1 cellular context compared by ENCODE assay signal in genomic region chr19:58475714-58476497, GRCh38.
TF ChIP-seq lines count a peak whose summit lies in the region.

Gene ZNF446 (plus strand): TSS chr19:58476352. CDS start chr19:58477219, 867 bp downstream.

TF ChIP-seq in HepG2, 621 proteins besides CTCF, POLR2A, EP300 and RAD21 (continued from another document and continues in another):
- TF ChIP-seq ARID3A (IDR thresholded peaks at IDR 0.05; ENCODE audit: low read depth, low read length) (0 out of 2 replicates have a peak, but pooled peaks have one; percentile 10), SALL2 (CRISPR knock-in tag; IDR thresholded peaks at IDR 0.05) (peak; percentile 40), ASH2L (IDR thresholded peaks at IDR 0.05; ENCODE audit: insufficient read length, low read depth, low read length) (peak; percentile 45), ZNF580 (CRISPR knock-in tag; IDR thresholded peaks at IDR 0.05; ENCODE audit: borderline replicate concordance, low read depth) (0 out of 2 replicates have a peak, but pooled peaks have one; percentile 50), RFXANK (CRISPR knock-in tag; IDR thresholded peaks at IDR 0.05) (peak; percentile 55; the same call in 1 of the 2 replicates), ZNF274 (CRISPR knock-in tag; IDR thresholded peaks at IDR 0.05) (peak; percentile 72; the same call in 1 of the 2 replicates), FOSL2 (CRISPR knock-in tag; IDR thresholded peaks at IDR 0.05) (peak; percentile 46), ZNF143 (CRISPR knock-in tag; IDR thresholded peaks at IDR 0.05) (peak; percentile 95), ZNF567 (CRISPR knock-in tag; IDR thresholded peaks at IDR 0.05; ENCODE audit: borderline replicate concordance) (peak; percentile 83; the same call in 1 of the 2 replicates), ZNF17 (CRISPR knock-in tag; IDR thresholded peaks at IDR 0.05) (no peak), TRIM22 (IDR thresholded peaks at IDR 0.05) (no peak), MAFF (IDR thresholded peaks at IDR 0.05; ENCODE audit: low read depth, low read length) (no peak), MTERF4 (CRISPR knock-in tag; IDR thresholded peaks at IDR 0.05) (no peak; the same call in 1 of the 2 replicates), YY1 (IDR thresholded peaks at IDR 0.05; ENCODE audit: insufficient read depth, insufficient replicate concordance, low read depth, low read length) (peak; percentile 59), FOSL1 (CRISPR knock-in tag; IDR thresholded peaks at IDR 0.05; ENCODE audit: borderline replicate concordance) (no peak), ZNF629 (CRISPR knock-in tag; conservative IDR thresholded peaks at IDR 0.05) (peak; percentile 65), HOXA3 (CRISPR knock-in tag; IDR thresholded peaks at IDR 0.05) (peak; percentile 5), E2F5 (CRISPR knock-in tag; conservative IDR thresholded peaks at IDR 0.05) (no peak), ZNF564 (CRISPR knock-in tag; IDR thresholded peaks at IDR 0.05) (peak; percentile 69; the same call in 1 of the 2 replicates), TFDP1 (CRISPR knock-in tag; IDR thresholded peaks at IDR 0.05; ENCODE audit: borderline replicate concordance) (peak; percentile 61; the same call in 1 of the 2 replicates), ZNF136 (CRISPR knock-in tag; IDR thresholded peaks at IDR 0.05; ENCODE audit: low read depth) (peak; percentile 86; the same call in 1 of the 2 replicates), FIP1L1 (IDR thresholded peaks at IDR 0.05; ENCODE audit: borderline replicate concordance, insufficient read depth, low read depth, low read length) (peak; percentile 7; the same call in 1 of the 2 replicates), ZNF749 (CRISPR knock-in tag; IDR thresholded peaks at IDR 0.05; ENCODE audit: borderline replicate concordance) (no peak), ZNF180 (CRISPR knock-in tag; IDR thresholded peaks at IDR 0.05; ENCODE audit: borderline replicate concordance, low read depth) (no peak), RERE (CRISPR knock-in tag; IDR thresholded peaks at IDR 0.05; ENCODE audit: low read depth) (no peak), KDM3A (CRISPR knock-in tag; IDR thresholded peaks at IDR 0.05; ENCODE audit: low read depth) (no peak; the same call in 1 of the 2 replicates), ZGPAT (CRISPR knock-in tag; IDR thresholded peaks at IDR 0.05) (peak; percentile 82), GZF1 (CRISPR knock-in tag; IDR thresholded peaks at IDR 0.05) (no peak), FOXK1 (CRISPR knock-in tag; IDR thresholded peaks at IDR 0.05; ENCODE audit: borderline replicate concordance, low read depth) (peak; percentile 44; the same call in 1 of the 2 replicates), ZNF329 (CRISPR knock-in tag; IDR thresholded peaks at IDR 0.05; ENCODE audit: low read depth) (0 out of 2 replicates have a peak, but pooled peaks have one; percentile 47), NRL (CRISPR knock-in tag; IDR thresholded peaks at IDR 0.05; ENCODE audit: borderline replicate concordance) (peak; percentile 78; the same call in 1 of the 2 replicates), GPN1 (CRISPR knock-in tag; IDR thresholded peaks at IDR 0.05; ENCODE audit: borderline replicate concordance) (no peak), MXD1 (CRISPR knock-in tag; IDR thresholded peaks at IDR 0.05) (peak; percentile 33), PBX3 (CRISPR knock-in tag; IDR thresholded peaks at IDR 0.05; ENCODE audit: borderline replicate concordance) (0 out of 2 replicates have a peak, but pooled peaks have one; percentile 48), E2F1 (CRISPR knock-in tag; IDR thresholded peaks at IDR 0.05) (peak; percentile 82), AKAP8 (CRISPR knock-in tag; IDR thresholded peaks at IDR 0.05) (peak; percentile 99), MED1 (CRISPR knock-in tag; IDR thresholded peaks at IDR 0.05) (peak; percentile 72), ZNF160 (CRISPR knock-in tag; IDR thresholded peaks at IDR 0.05) (peak; percentile 56; the same call in 1 of the 2 replicates), NR0B2 (CRISPR knock-in tag; IDR thresholded peaks at IDR 0.05) (peak; percentile 49; the same call in 1 of the 2 replicates), BRCA1 (CRISPR knock-in tag; IDR thresholded peaks at IDR 0.05) (peak; percentile 91), SMAD9 (CRISPR knock-in tag; IDR thresholded peaks at IDR 0.05) (0 out of 2 replicates have a peak, but pooled peaks have one; percentile 68)
